ENCODE assay signal across 8 cellular contexts in the genomic region with DNA sequence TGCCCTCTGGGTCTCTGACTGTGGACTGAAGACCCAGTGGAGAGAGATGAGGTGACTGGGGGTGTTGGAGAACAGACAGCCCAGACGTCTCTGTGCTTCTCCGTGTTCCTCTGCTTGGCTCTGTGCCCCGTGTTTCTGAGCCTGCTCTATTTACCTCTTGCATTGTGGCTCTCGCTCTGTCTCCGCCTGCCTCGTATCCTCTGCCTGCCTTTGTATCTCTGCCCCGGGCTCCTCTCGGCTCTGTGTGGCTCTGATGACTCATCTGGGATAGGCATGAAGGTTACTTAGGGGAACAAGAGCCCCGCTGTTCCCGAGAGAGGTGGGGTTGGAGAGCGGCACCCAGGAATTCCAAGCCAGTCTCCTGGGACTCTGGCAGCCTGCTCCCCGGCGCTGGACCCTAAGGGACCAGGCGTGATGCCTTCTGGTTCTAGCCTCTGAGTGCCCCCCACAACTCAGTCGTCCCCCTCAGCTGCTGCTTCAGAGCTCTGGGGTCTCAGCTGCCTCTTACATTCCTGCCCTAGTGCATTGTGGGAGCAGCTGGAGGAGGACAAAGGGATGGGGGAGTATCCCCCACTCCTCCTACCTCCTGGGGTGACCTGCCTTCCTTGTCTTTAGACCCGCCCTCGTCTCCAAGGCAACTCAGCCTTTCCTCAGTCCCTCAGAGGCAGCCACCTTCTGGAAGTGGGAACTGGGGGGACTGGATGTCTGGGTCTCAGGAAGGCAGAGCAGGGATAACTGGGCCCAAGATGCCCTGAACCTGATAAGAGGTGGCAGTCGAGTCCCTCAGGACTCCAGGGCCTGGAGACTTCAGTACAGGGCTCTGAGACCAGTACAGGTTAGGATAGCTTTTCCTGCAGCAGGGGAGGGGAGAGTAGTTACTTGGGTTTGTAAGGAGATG. TPM values are rescaled to one million over a fixed set of nuclear protein-coding genes. Genes with fewer than 3 reads are reported as not detected.
DNase-seq lines count a peak whose midpoint lies in the region; ATAC-seq and TF ChIP-seq lines count a peak whose summit lies in the region.

No MANE protein-coding gene starts in this region.

- DNase-seq in Calu3 (peak; percentile 87), LNCaP clone FGC (ENCODE audit: low read depth) (peak; percentile 69), WERI-Rb-1 (peak; percentile 83), endothelial cell (ENCODE audit: low spot score) (no peak), mesenchymal stem cell (peak; percentile 87), superior temporal gyrus (ENCODE audit: extremely low spot score) (peak; percentile 75), HuH-7 (ENCODE audit: low spot score) (no peak)

- H3K4me3 ChIP-seq in LNCaP clone FGC (ENCODE audit: low read depth, low read length) (peak overlapping the region; percentile 81), WERI-Rb-1 (ENCODE audit: low read depth, low read length) (peak overlapping the region; percentile 5; the same call in 1 of the 2 replicates), mesenchymal stem cell (ENCODE audit: insufficient read depth in 1 of 2, low read depth in 1 of 2, low read length in 2 of 2) (peak overlapping the region; percentile 70 to 87)

- no peaks in the 10 kb centered on the region for H3K27me3 ChIP-seq in WERI-Rb-1 (ENCODE audit: insufficient read depth, low read depth, severe bottlenecking)
- H3K27me3 ChIP-seq in mesenchymal stem cell (ENCODE audit: control insufficient read depth in 1 of 2, insufficient read depth in 1 of 2, low read length in 2 of 2), result no peaks in the 10 kb centered on the region

- H4K91ac ChIP-seq in mesenchymal stem cell (ENCODE audit: low read length), result peak overlapping the region; percentile 66

- peaks cover 17% of the 10 kb centered on the region for H3K79me1 ChIP-seq in mesenchymal stem cell (replicated peaks; ENCODE audit: low read length, poor library complexity, severe bottlenecking)

- peak overlapping the region; percentile 97 for H3K4me2 ChIP-seq in mesenchymal stem cell (ENCODE audit: low read length, poor library complexity, severe bottlenecking)

- H3K27ac ChIP-seq in WERI-Rb-1 (peak overlapping the region; percentile 46), mesenchymal stem cell (ENCODE audit: low read length, poor library complexity, severe bottlenecking) (peak overlapping the region; percentile 92)

- H3K27me3 Mint-ChIP-seq in Calu3 (ENCODE audit: unreplicated experiment) (peaks cover 9% of the 10 kb centered on the region), endothelial cell (ENCODE audit: unreplicated experiment) (peaks cover 6% of the 10 kb centered on the region)

- H2BK120ac ChIP-seq in mesenchymal stem cell (ENCODE audit: low read depth, low read length), result no peak overlapping the region

- no peaks in the 10 kb centered on the region for H3K9me3 ChIP-seq in WERI-Rb-1 (ENCODE audit: severe bottlenecking)
- no peaks in the 10 kb centered on the region for H3K9me3 ChIP-seq in mesenchymal stem cell (ENCODE audit: control insufficient read depth, low read length)

- H2BK12ac ChIP-seq in mesenchymal stem cell (ENCODE audit: low read length in 2 of 2), result peak overlapping the region in 1 of 2 experiments; percentile 69

- H3K36me3 Mint-ChIP-seq in Calu3 (ENCODE audit: insufficient read depth, unreplicated experiment), result peaks cover 86% of the 10 kb centered on the region
- no peaks in the 10 kb centered on the region for H3K36me3 Mint-ChIP-seq in endothelial cell (ENCODE audit: low read depth, unreplicated experiment)

- peak overlapping the region; percentile 84 for H3K18ac ChIP-seq in mesenchymal stem cell (ENCODE audit: low read depth in 1 of 2, low read length in 2 of 2)

- H3K9ac ChIP-seq in mesenchymal stem cell (ENCODE audit: low read length), result peak overlapping the region; percentile 69

- H2AK5ac ChIP-seq in mesenchymal stem cell (ENCODE audit: low read length, severe bottlenecking), result peak overlapping the region; percentile 88

- no peak overlapping the region for H2AFZ ChIP-seq in mesenchymal stem cell (ENCODE audit: low read depth, low read length)

- H3K36me3 ChIP-seq in WERI-Rb-1 (peaks cover 31% of the 10 kb centered on the region), mesenchymal stem cell (ENCODE audit: control insufficient read depth in 1 of 2, insufficient read depth in 2 of 2, low read depth in 1 of 2, low read length in 2 of 2) (peaks cover 4 to 28% of the 10 kb centered on the region in 2 experiments)

- ATAC-seq in HG03097 (IDR thresholded peaks at IDR 0.05; ENCODE audit: low FRiP score, unreplicated experiment), result no peak

- BruUV-seq in Calu3 (replicated peaks; lab: Mats Ljungman, UMichigan), result no TSS peak

- H4K8ac ChIP-seq in mesenchymal stem cell (ENCODE audit: low read length), result peak overlapping the region; percentile 70

- H3K4me1 Mint-ChIP-seq in Calu3 (ENCODE audit: low read depth, unreplicated experiment), result peaks cover 64% of the 10 kb centered on the region
- peaks cover 26% of the 10 kb centered on the region for H3K4me1 Mint-ChIP-seq in endothelial cell (ENCODE audit: unreplicated experiment)

- CTCF ChIA-PET in Calu3 (lab: Charles Lee), result interaction anchor here (0.6 to 6.3 kb wide), 9 partner anchors 12 to 201 kb away, joined by 3 to 50 read pairs (median 8); a partner anchor contains a TSS

- peak overlapping the region; percentile 29 to 52 for H3K4ac ChIP-seq in mesenchymal stem cell (ENCODE audit: low read depth in 1 of 2, low read length in 2 of 2)

- H3K23ac ChIP-seq in mesenchymal stem cell (ENCODE audit: low read length in 2 of 2), result no peak overlapping the region

- no peak for TF ChIP-seq CTCF in Calu3 (IDR thresholded peaks at IDR 0.05; ENCODE audit: unreplicated experiment)
- TF ChIP-seq CTCF in LNCaP clone FGC (IDR thresholded peaks at IDR 0.05; ENCODE audit: control insufficient read depth, extremely low read depth, insufficient read depth), result no peak
- TF ChIP-seq CTCF in WERI-Rb-1 (IDR thresholded peaks at IDR 0.05; ENCODE audit: low read depth, low read length), result no peak
- TF ChIP-seq CTCF in endothelial cell (IDR thresholded peaks at IDR 0.05; ENCODE audit: unreplicated experiment), result no peak

- peak overlapping the region; percentile 94 for H3K27ac Mint-ChIP-seq in Calu3 (ENCODE audit: unreplicated experiment)
- no peak overlapping the region for H3K27ac Mint-ChIP-seq in endothelial cell (ENCODE audit: unreplicated experiment)

- peak overlapping the region; percentile 89 for H3K4me3 Mint-ChIP-seq in Calu3 (ENCODE audit: low read depth, unreplicated experiment)
- peak overlapping the region; percentile 54 for H3K4me3 Mint-ChIP-seq in endothelial cell (ENCODE audit: unreplicated experiment)

- intact Hi-C loops in Calu3 (cut with micrococcal nuclease; ENCODE audit: unreplicated experiment), result loop anchor here (2.0 to 10.0 kb wide), 2 partner anchors 21 to 211 kb away; a partner anchor contains a TSS

- H3K14ac ChIP-seq in mesenchymal stem cell (ENCODE audit: low read length in 2 of 2), result peak overlapping the region in 1 of 2 experiments; percentile 92

- no peak overlapping the region for H2BK15ac ChIP-seq in mesenchymal stem cell (ENCODE audit: low read depth, poor library complexity, severe bottlenecking)

- H3K4me1 ChIP-seq in mesenchymal stem cell (ENCODE audit: control insufficient read depth, insufficient read depth, low read depth, low read length), result peaks cover 65% of the 10 kb centered on the region

- WGBS in mesenchymal stem cell, result 1% methylated on average over 15 of the region's 18 CpGs

- H3K9me3 Mint-ChIP-seq in Calu3 (ENCODE audit: low read depth, unreplicated experiment) (no peaks in the 10 kb centered on the region), endothelial cell (ENCODE audit: unreplicated experiment) (no peaks in the 10 kb centered on the region)

- H2BK5ac ChIP-seq in mesenchymal stem cell (ENCODE audit: low read depth, low read length, poor library complexity, severe bottlenecking), result peak overlapping the region; percentile 68

RNA-seq across cellular contexts. Expression of a gene that starts 1.9 kb away (rescaled TPM):
- total RNA-seq in Calu3 (2022) (489 and 580 TPM in 2 replicates), endothelial cell (ENCODE audit: unreplicated experiment) (8.2 TPM)
- 20.0 TPM for polyA plus RNA-seq in mesenchymal stem cell (2013, experiment 1 of 2)
- 21.0 TPM for polyA plus RNA-seq in mesenchymal stem cell (2013, experiment 2 of 2)

RNA-seq across cellular contexts. Expression of a gene that starts 21.8 kb away (rescaled TPM):
- total RNA-seq in Calu3 (2022), result 70.5 and 80.0 TPM in 2 replicates
- total RNA-seq in endothelial cell (ENCODE audit: unreplicated experiment), result 47.6 TPM
- 23.5 TPM for polyA plus RNA-seq in mesenchymal stem cell (2013, experiment 1 of 2)
- polyA plus RNA-seq in mesenchymal stem cell (2013, experiment 2 of 2), result 24.5 TPM

RNA-seq across cellular contexts. Expression of a gene that starts 27.8 kb away (rescaled TPM):
- total RNA-seq in Calu3 (2022) (33.0 and 34.2 TPM in 2 replicates), endothelial cell (ENCODE audit: unreplicated experiment) (20.0 TPM)
- 5.1 TPM for polyA plus RNA-seq in mesenchymal stem cell (2013, experiment 1 of 2)
- 4.7 TPM for polyA plus RNA-seq in mesenchymal stem cell (2013, experiment 2 of 2)

RNA-seq across cellular contexts. Expression of a gene that starts 45.7 kb away (rescaled TPM):
- total RNA-seq in Calu3 (2022), result 184 and 246 TPM in 2 replicates
- total RNA-seq in endothelial cell (ENCODE audit: unreplicated experiment), result 2.8 TPM
- polyA plus RNA-seq in mesenchymal stem cell (2013, experiment 1 of 2), result not detected
- not detected for polyA plus RNA-seq in mesenchymal stem cell (2013, experiment 2 of 2)

RNA-seq across cellular contexts. Expression of a gene that starts 54.5 kb away (rescaled TPM):
- total RNA-seq in Calu3 (2022), result 0.07 and 0.15 TPM in 2 replicates
- total RNA-seq in endothelial cell (ENCODE audit: unreplicated experiment), result not detected
- not detected for polyA plus RNA-seq in mesenchymal stem cell (2013, experiment 1 of 2)
- polyA plus RNA-seq in mesenchymal stem cell (2013, experiment 2 of 2), result not detected

Comparison
In these comparisons a context has a peak if more than half of its experiments do, and no peak if none do; other contexts are left out.
1. DNase-seq: peak in Calu3 (single experiment), LNCaP clone FGC (single experiment), WERI-Rb-1 (single experiment), mesenchymal stem cell (single experiment) and superior temporal gyrus (single experiment); none in endothelial cell (single experiment) and HuH-7 (single experiment).
2. H3K4me3 ChIP-seq: peak in every context shown above with its lines; median percentile 81 in LNCaP clone FGC; 78 in mesenchymal stem cell; 5 in WERI-Rb-1.
3. RNA of a gene that starts 1.9 kb away (total RNA-seq): 489 to 580 TPM in Calu3; 8.2 TPM in endothelial cell (single experiment); every median in the first group is over 10 times any median in the second.